In the genomic region with DNA sequence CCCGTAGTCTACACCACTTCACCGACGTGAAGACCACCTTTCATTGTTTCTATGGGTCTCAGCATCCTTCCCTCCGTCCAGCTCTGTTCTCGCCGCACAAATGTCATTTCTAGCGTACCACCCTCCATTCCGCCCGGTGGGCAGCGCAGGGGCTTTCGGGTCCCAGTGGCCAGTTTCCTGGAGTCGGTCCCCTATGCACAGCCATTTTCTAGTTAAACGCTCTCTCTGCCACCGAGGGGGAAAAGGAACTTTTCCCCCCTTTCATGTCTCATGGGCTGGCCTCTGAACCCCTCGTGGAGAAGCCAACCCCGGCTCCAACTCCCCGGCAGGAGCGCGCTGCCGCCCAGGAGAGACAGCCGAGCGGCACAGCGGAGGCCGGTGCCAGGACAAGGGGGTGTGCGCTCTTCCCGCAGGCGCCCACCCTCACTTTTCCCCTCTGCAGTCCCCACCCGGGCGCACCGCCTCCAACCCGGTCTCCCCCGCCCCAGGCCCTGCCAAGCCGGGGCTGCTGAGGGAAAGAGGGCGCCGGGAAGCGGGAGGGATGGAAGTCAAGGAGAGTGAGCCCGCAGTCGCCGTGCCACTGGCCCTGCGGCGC, we compare ENCODE assay signal across 8 cellular contexts. TPM values are rescaled to one million over a fixed set of nuclear protein-coding genes. Genes with fewer than 3 reads are reported as not detected.
DNase-seq lines count a peak whose midpoint lies in the region; ATAC-seq and TF ChIP-seq lines count a peak whose summit lies in the region.

No MANE protein-coding gene starts in this region.

- no peaks in the 10 kb centered on the region for H3K36me3 Mint-ChIP-seq in activated T-cell treated with anti-CD3 and anti-CD28 coated beads, Interleukin-2, amount 50 U/mL, for 4 hours (ENCODE audit: insufficient read depth)

- H3K27me3 Mint-ChIP-seq in activated T-cell treated with anti-CD3 and anti-CD28 coated beads, Interleukin-2, amount 50 U/mL, for 4 hours (ENCODE audit: low read depth) = peaks cover 53% of the 10 kb centered on the region

- peak overlapping the region; percentile 61 for H3K4me3 Mint-ChIP-seq in activated T-cell treated with anti-CD3 and anti-CD28 coated beads, Interleukin-2, amount 50 U/mL, for 4 hours

- H3K36me3 ChIP-seq in WERI-Rb-1 = no peaks in the 10 kb centered on the region
- no peaks in the 10 kb centered on the region for H3K36me3 ChIP-seq in rectal smooth muscle tissue (ENCODE audit: control insufficient read depth, insufficient read depth, low read length)

- peak; percentile 7 to 24 for ATAC-seq in activated T-cell treated with anti-CD3 and anti-CD28 coated beads, Interleukin-2, amount 50 U/mL, for 4 hours
- peak; percentile 14 for ATAC-seq in HG03066 (IDR thresholded peaks at IDR 0.05; ENCODE audit: low read depth, unreplicated experiment)

- H3K27me3 ChIP-seq in WERI-Rb-1 (ENCODE audit: insufficient read depth, low read depth, severe bottlenecking) (no peaks in the 10 kb centered on the region), rectal smooth muscle tissue (ENCODE audit: control insufficient read depth, insufficient read depth, low read length) (no peaks in the 10 kb centered on the region)

- DNase-seq in activated T-cell treated with anti-CD3 and anti-CD28 coated beads, Interleukin-2, amount 50 U/mL, for 4 hours = no peak
- DNase-seq in activated T-cell treated with anti-CD3 and anti-CD28 coated beads for 4 hours (no peak), WERI-Rb-1 (peak; percentile 24), head of caudate nucleus (peak in 37 of 42 donors; percentile 12 to 69 (median 43)), cortex of kidney (lab: John Stamatoyannopoulos, UW) (no peak), NCI-H1436 treated with DMSO at 0.1 percent for 48 hours (lab: John Stamatoyannopoulos, UW) (no peak)

- intact Hi-C loops in head of caudate nucleus (cut with DNase I) = loop anchor here (2.0 to 10.0 kb wide), 4 partner anchors 141 to 479 kb away; no protein-coding TSS in a partner anchor

- peak overlapping the region; percentile 74 for H3K4me3 ChIP-seq in WERI-Rb-1 (ENCODE audit: low read depth, low read length)
- H3K4me3 ChIP-seq in rectal smooth muscle tissue (ENCODE audit: low read length) = peak overlapping the region; percentile 89

- no peak for TF ChIP-seq CTCF in WERI-Rb-1 (IDR thresholded peaks at IDR 0.05; ENCODE audit: low read depth, low read length)

- no peaks in the 10 kb centered on the region for H3K9me3 Mint-ChIP-seq in activated T-cell treated with anti-CD3 and anti-CD28 coated beads, Interleukin-2, amount 50 U/mL, for 4 hours

- H3K9ac ChIP-seq in rectal smooth muscle tissue (ENCODE audit: low read length) = peak overlapping the region; percentile 56

- peak overlapping the region; percentile 71 for H3K27ac ChIP-seq in WERI-Rb-1
- peak overlapping the region; percentile 74 for H3K27ac ChIP-seq in rectal smooth muscle tissue (ENCODE audit: low read depth, low read length)

- peaks cover 25% of the 10 kb centered on the region for H3K4me1 Mint-ChIP-seq in activated T-cell treated with anti-CD3 and anti-CD28 coated beads, Interleukin-2, amount 50 U/mL, for 4 hours (ENCODE audit: low read depth)

- peaks cover 3% of the 10 kb centered on the region for H3K4me1 ChIP-seq in rectal smooth muscle tissue (ENCODE audit: control insufficient read depth, insufficient read depth, low read length)

- no peaks in the 10 kb centered on the region for H3K9me3 ChIP-seq in WERI-Rb-1 (ENCODE audit: severe bottlenecking)

RNA-seq across cellular contexts. Expression of gene APBB2, which starts 0.7 kb away (rescaled TPM):
- 1 to 10 TPM; 1.1 to 2.2 (median 1.2) TPM for total RNA-seq in activated T-cell treated with anti-CD3 and anti-CD28 coated beads, Interleukin-2, amount 50 U/mL, for 4 hours

RNA-seq across cellular contexts. Expression of gene UCHL1, which starts 43.1 kb away (rescaled TPM):
- total RNA-seq in activated T-cell treated with anti-CD3 and anti-CD28 coated beads, Interleukin-2, amount 50 U/mL, for 4 hours = 1 to 10 TPM; 2.9 to 9.3 (median 4.7) TPM

Comparison
In these comparisons a context has a peak if more than half of its experiments do, and no peak if none do; other contexts are left out.
1. DNase-seq: peak in WERI-Rb-1 (single experiment) and head of caudate nucleus (37 of 42); none in activated T-cell treated with anti-CD3 and anti-CD28 coated beads, Interleukin-2, amount 50 U/mL, for 4 hours (single experiment), activated T-cell treated with anti-CD3 and anti-CD28 coated beads for 4 hours (single experiment), cortex of kidney (single experiment) and NCI-H1436 treated with DMSO at 0.1 percent for 48 hours (single experiment).